Comparison of ENCODE assay signal across 19 cellular contexts in the genomic region with DNA sequence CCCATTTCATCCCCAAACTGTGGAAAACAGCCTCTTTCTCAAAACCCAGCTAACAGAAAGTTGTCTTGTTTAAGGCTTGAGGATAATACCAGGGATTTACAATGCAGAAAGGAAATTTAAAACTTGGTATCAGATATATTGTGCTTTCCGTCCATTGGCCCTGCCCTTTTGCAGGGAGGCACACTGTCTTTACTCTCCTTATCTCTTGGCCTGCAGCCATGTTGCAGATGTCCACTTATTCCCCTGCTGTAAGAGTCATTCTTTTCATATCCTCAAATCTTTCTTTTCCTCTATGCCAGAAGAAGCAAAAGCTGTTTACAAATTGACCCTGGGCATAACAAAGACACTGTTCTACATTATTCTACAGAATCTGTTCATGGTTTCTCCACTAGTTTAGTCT.
"Had no signal": no experiment of that assay in that cellular context is flagged by ENCODE, and none has a peak within 500 bp of the region (broad histone marks: within the 10 kb centered on the region; RNA-seq: fewer than 3 reads in every experiment).

No MANE protein-coding gene starts in this region.

- H3K36me3 Mint-ChIP-seq: stimulated activated memory B cell treated with anti-CD40 and anti-IgM and Interleukin-4, amounts not matched to agents 10 μg/mL and 1 μg/mL and 100 μg/mL, for 72 hours had no signal

- H3K4me1 ChIP-seq: tibial artery, vagina had no signal

- H3K9me3 Mint-ChIP-seq: activated naive CD4-positive, alpha-beta T cell treated with anti-CD3 and anti-CD28 coated beads for 36 hours; activated T-helper 2 cell treated with anti-CD3 and anti-CD28 coated beads, Interferon-gamma antibody, Interleukin-2, Interleukin-4, amounts not matched to agents 10 μg/mL and 5 μg/mL and 100 μg/mL, durations not matched to agents 14 hours and 24 hours and 36 hours; stimulated activated memory B cell treated with anti-CD40 and anti-IgM and Interleukin-4, amounts not matched to agents 10 μg/mL and 1 μg/mL and 100 μg/mL, for 72 hours; T-helper 2 cell treated with Interferon-gamma antibody and Interleukin-4, amounts not matched to agents 5 μg/mL and 100 μg/mL, for 36 hours had no signal

- H3K4me3 Mint-ChIP-seq: activated naive CD4-positive, alpha-beta T cell treated with anti-CD3 and anti-CD28 coated beads for 36 hours; nephron; stimulated activated memory B cell treated with anti-CD40 and anti-IgM and Interleukin-4, amounts not matched to agents 10 μg/mL and 1 μg/mL and 100 μg/mL, for 72 hours; T-helper 2 cell treated with Interferon-gamma antibody and Interleukin-4, amounts not matched to agents 5 μg/mL and 100 μg/mL, for 36 hours had no signal

- H3K27me3 ChIP-seq: tibial artery, vagina had no signal

- H3K36me3 ChIP-seq: tibial artery, vagina had no signal

- DNase-seq: activated CD4-positive, alpha-beta T cell treated with anti-CD3 and anti-CD28 coated beads for 1 hour; activated CD4-positive, alpha-beta T cell treated with anti-CD3 and anti-CD28 coated beads, Interleukin-2, amount 50 U/mL, for 48 hours; activated naive CD4-positive, alpha-beta T cell treated with anti-CD3 and anti-CD28 coated beads for 36 hours; central memory CD4-positive, alpha-beta T cell; cortex of kidney; effector CD8-positive, alpha-beta T cell; hypothalamus; mesendoderm; nucleus accumbens; posterior cingulate gyrus; retina; stimulated activated CD4-positive, alpha-beta T cell treated with anti-CD3 and anti-CD28 coated beads, Interleukin-2, amount 100 ng/mL, for 48 hours; tibial artery had no signal

- H3K9me3 ChIP-seq: vagina had no signal

- H3K27ac ChIP-seq: epithelial cell of prostate, tibial artery, vagina had no signal

- H3K4me3 ChIP-seq: tibial artery, vagina had no signal

- H3K27ac Mint-ChIP-seq: activated naive CD4-positive, alpha-beta T cell treated with anti-CD3 and anti-CD28 coated beads for 36 hours; activated T-helper 2 cell treated with anti-CD3 and anti-CD28 coated beads, Interferon-gamma antibody, Interleukin-2, Interleukin-4, amounts not matched to agents 10 μg/mL and 5 μg/mL and 100 μg/mL, durations not matched to agents 14 hours and 24 hours and 36 hours; nephron; stimulated activated memory B cell treated with anti-CD40 and anti-IgM and Interleukin-4, amounts not matched to agents 10 μg/mL and 1 μg/mL and 100 μg/mL, for 72 hours; T-helper 2 cell treated with Interferon-gamma antibody and Interleukin-4, amounts not matched to agents 5 μg/mL and 100 μg/mL, for 36 hours had no signal

- ATAC-seq: stimulated activated memory B cell treated with anti-CD40 and anti-IgM and Interleukin-4, amounts not matched to agents 10 μg/mL and 1 μg/mL and 100 μg/mL, for 72 hours had no signal

- H3K4me1 Mint-ChIP-seq: nephron had no signal
